15 cellular contexts compared by ENCODE assay signal in the genomic region with DNA sequence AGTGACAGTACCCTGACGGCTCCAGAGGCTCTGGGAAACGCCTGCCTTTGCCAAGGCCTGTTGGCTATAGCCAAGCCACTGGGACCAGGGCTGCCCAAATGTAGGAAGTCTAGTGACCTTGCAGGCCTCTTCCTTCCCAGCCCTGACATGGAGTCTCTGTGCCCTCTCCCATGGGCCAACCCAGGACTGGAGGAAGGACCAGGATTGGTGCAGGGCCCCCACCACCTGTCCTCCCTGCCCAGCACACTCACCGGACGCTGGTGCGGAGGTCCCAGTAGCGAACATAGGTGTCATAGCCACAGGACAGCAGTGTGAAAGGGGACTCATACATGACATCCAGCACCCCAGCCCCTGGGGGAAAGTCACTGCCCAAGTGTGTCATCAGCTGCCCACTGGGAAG. TPM values are rescaled to one million over a fixed set of nuclear protein-coding genes. Genes with fewer than 3 reads are reported as not detected.
DNase-seq lines count a peak whose midpoint lies in the region; ATAC-seq, FAIRE-seq and TF ChIP-seq lines count a peak whose summit lies in the region.
"Had no signal": no experiment of that assay in that cellular context is flagged by ENCODE, and none has a peak within 500 bp of the region (broad histone marks: within the 10 kb centered on the region; RNA-seq: fewer than 3 reads in every experiment).

No MANE protein-coding gene starts in this region.

- H3K27ac Mint-ChIP-seq in dendritic cell treated with granulocyte-macrophage colony-stimulating factor and Interleukin-4, amounts not matched to agents 40 ng/mL and 50 ng/mL, for 4 days, result peak overlapping the region; percentile 16
- H3K27ac Mint-ChIP-seq in stimulated activated memory B cell treated with anti-CD40 and anti-IgM and Interleukin-4, amounts not matched to agents 10 μg/mL and 1 μg/mL and 100 μg/mL, for 72 hours, result peak overlapping the region; percentile 28

- peaks cover 8 to 42% of the 10 kb centered on the region in 2 experiments for H3K36me3 ChIP-seq in SK-N-SH (replicated peaks in 1 of 2; ENCODE audit: control insufficient read depth in 1 of 2, insufficient read depth in 2 of 2, low read length in 1 of 2)
- peaks cover 18% of the 10 kb centered on the region for H3K36me3 ChIP-seq in cardiac muscle cell
- H3K36me3 ChIP-seq in right atrium auricular region, result peaks cover 50% of the 10 kb centered on the region

- CTCF ChIA-PET in SK-N-SH (lab: Yijun Ruan, JAX), result interaction anchor here (0.9 to 19.2 kb wide), 4 partner anchors 9 to 398 kb away, joined by 3 to 297 read pairs (median 32); a partner anchor contains a TSS

- peaks cover under 1% of the 10 kb centered on the region for H3K4me1 Mint-ChIP-seq in dendritic cell treated with granulocyte-macrophage colony-stimulating factor and Interleukin-4, amounts not matched to agents 40 ng/mL and 50 ng/mL, for 4 days (ENCODE audit: low read depth)
- H3K4me1 Mint-ChIP-seq in stimulated activated memory B cell treated with anti-CD40 and anti-IgM and Interleukin-4, amounts not matched to agents 10 μg/mL and 1 μg/mL and 100 μg/mL, for 72 hours, result peaks cover 10% of the 10 kb centered on the region

- no peak for DNase-seq in SK-N-SH
- no peak for DNase-seq in cardiac muscle cell (ENCODE audit: low read depth in 1 of 2, low spot score in 1 of 2)
- DNase-seq in right atrium auricular region (ENCODE audit: low spot score), result no peak
- no peak for DNase-seq in NCI-H2107 treated with DMSO at 0.1 percent for 48 hours (lab: John Stamatoyannopoulos, UW; ENCODE audit: unreplicated experiment)
- no peak for DNase-seq in RCC 7860 (ENCODE audit: low spot score)
- DNase-seq: KG1, NCI-H1092, NCI-H1694, NCI-H446 treated with DMSO at 0.1 percent for 48 hours, NCI-H774 had no signal

- intact Hi-C loops in dendritic cell treated with granulocyte-macrophage colony-stimulating factor and Interleukin-4, amounts not matched to agents 40 ng/mL and 50 ng/mL, for 4 days (cut with micrococcal nuclease), result no loop called here

- TF ChIP-seq EP300 in SK-N-SH (IDR thresholded peaks at IDR 0.05; ENCODE audit: borderline replicate concordance in 1 of 2, low read depth in 1 of 2, low read length in 1 of 2), result no peak

- no peaks in the 10 kb centered on the region for H4K20me1 ChIP-seq in SK-N-SH (ENCODE audit: insufficient read depth)

- no peak overlapping the region for H3K4me2 ChIP-seq in SK-N-SH

- no peaks in the 10 kb centered on the region for H3K79me2 ChIP-seq in SK-N-SH (ENCODE audit: insufficient read depth)

- H3K4me3 ChIP-seq in SK-N-SH (ENCODE audit: low read depth in 2 of 2, low read length in 1 of 2), result no peak overlapping the region
- no peak overlapping the region for H3K4me3 ChIP-seq in cardiac muscle cell
- no peak overlapping the region for H3K4me3 ChIP-seq in right atrium auricular region

- no peaks in the 10 kb centered on the region for H3K9me3 Mint-ChIP-seq in dendritic cell treated with granulocyte-macrophage colony-stimulating factor and Interleukin-4, amounts not matched to agents 40 ng/mL and 50 ng/mL, for 4 days
- H3K9me3 Mint-ChIP-seq in stimulated activated memory B cell treated with anti-CD40 and anti-IgM and Interleukin-4, amounts not matched to agents 10 μg/mL and 1 μg/mL and 100 μg/mL, for 72 hours, result no peaks in the 10 kb centered on the region

- H3K4me1 ChIP-seq in SK-N-SH (ENCODE audit: control insufficient read depth in 1 of 2, insufficient read depth in 2 of 2, low read depth in 1 of 2, low read length in 1 of 2) (peaks cover 8 to 35% of the 10 kb centered on the region in 2 experiments; a peak in 2 of 4 replicates), cardiac muscle cell (ENCODE audit: low read depth) (peaks cover 7% of the 10 kb centered on the region), right atrium auricular region (peaks cover 0 to 8% of the 10 kb centered on the region in 2 donors)

- H2AFZ ChIP-seq in SK-N-SH (ENCODE audit: low read depth), result no peak overlapping the region

- no peak for TF ChIP-seq RAD21 in SK-N-SH (IDR thresholded peaks at IDR 0.05; ENCODE audit: low read length)

- POLR2A ChIA-PET in SK-N-SH (lab: Yijun Ruan, JAX), result no interaction called here

- TF ChIP-seq CTCF in SK-N-SH (IDR thresholded peaks at IDR 0.05) (no peak), cardiac muscle cell (IDR thresholded peaks at IDR 0.05; ENCODE audit: low read depth, low read length) (no peak), right atrium auricular region (IDR thresholded peaks at IDR 0.05) (no peak)

- H3K9me3 ChIP-seq in SK-N-SH (no peaks in the 10 kb centered on the region), cardiac muscle cell (ENCODE audit: low read depth) (no peaks in the 10 kb centered on the region), right atrium auricular region (no peaks in the 10 kb centered on the region)

- H3F3A ChIP-seq in SK-N-SH (replicated peaks; ENCODE audit: insufficient read depth), result no peaks in the 10 kb centered on the region

- no peak overlapping the region for H3K9ac ChIP-seq in SK-N-SH

- no peaks in the 10 kb centered on the region for H3K27me3 Mint-ChIP-seq in dendritic cell treated with granulocyte-macrophage colony-stimulating factor and Interleukin-4, amounts not matched to agents 40 ng/mL and 50 ng/mL, for 4 days
- no peaks in the 10 kb centered on the region for H3K27me3 Mint-ChIP-seq in stimulated activated memory B cell treated with anti-CD40 and anti-IgM and Interleukin-4, amounts not matched to agents 10 μg/mL and 1 μg/mL and 100 μg/mL, for 72 hours

- no peak overlapping the region for H3K4me3 Mint-ChIP-seq in dendritic cell treated with granulocyte-macrophage colony-stimulating factor and Interleukin-4, amounts not matched to agents 40 ng/mL and 50 ng/mL, for 4 days
- H3K4me3 Mint-ChIP-seq in stimulated activated memory B cell treated with anti-CD40 and anti-IgM and Interleukin-4, amounts not matched to agents 10 μg/mL and 1 μg/mL and 100 μg/mL, for 72 hours, result no peak overlapping the region

- 100% methylated on average over 3 of the region's 6 CpGs for WGBS in SK-N-SH (ENCODE audit: low lambda C conversion rate)

- H3K36me3 Mint-ChIP-seq in dendritic cell treated with granulocyte-macrophage colony-stimulating factor and Interleukin-4, amounts not matched to agents 40 ng/mL and 50 ng/mL, for 4 days (ENCODE audit: low read depth), result peaks cover 84% of the 10 kb centered on the region
- H3K36me3 Mint-ChIP-seq in stimulated activated memory B cell treated with anti-CD40 and anti-IgM and Interleukin-4, amounts not matched to agents 10 μg/mL and 1 μg/mL and 100 μg/mL, for 72 hours, result peaks cover 43% of the 10 kb centered on the region

- H3K27me3 ChIP-seq in SK-N-SH (ENCODE audit: insufficient read depth), result no peaks in the 10 kb centered on the region
- no peaks in the 10 kb centered on the region for H3K27me3 ChIP-seq in cardiac muscle cell
- no peaks in the 10 kb centered on the region for H3K27me3 ChIP-seq in right atrium auricular region

- H3K27ac ChIP-seq in SK-N-SH (ENCODE audit: low read depth in 2 of 2, low read length in 1 of 2) (no peak overlapping the region; a peak in 1 of 4 replicates), cardiac muscle cell (peak overlapping the region; percentile 75), right atrium auricular region (no peak overlapping the region)
- H3K27ac ChIP-seq: 22Rv1 had no signal

- ATAC-seq in SK-N-SH treated with all-trans-retinoic acid at 6 μM for 48 hours, result peak; percentile 9; the same call in 2 of the 3 replicates
- ATAC-seq in stimulated activated memory B cell treated with anti-CD40 and anti-IgM and Interleukin-4, amounts not matched to agents 10 μg/mL and 1 μg/mL and 100 μg/mL, for 72 hours, result no peak

- FAIRE-seq in RCC 7860 (lab: Jason Lieb, UNC), result no peak
- FAIRE-seq: H1 had no signal

- no peaks in the 10 kb centered on the region for H3K9me2 ChIP-seq in SK-N-SH

TF ChIP-seq in SK-N-SH treated with all-trans-retinoic acid at 6 μM for 48 hours, 23 proteins besides CTCF, POLR2A, EP300 and RAD21:
- TF ChIP-seq ESRRG (CRISPR knock-in tag; IDR thresholded peaks at IDR 0.05) (no peak), CSDC2 (CRISPR knock-in tag; IDR thresholded peaks at IDR 0.05) (no peak)

TF ChIP-seq in SK-N-SH, 30 proteins besides CTCF, POLR2A, EP300 and RAD21:
- TF ChIP-seq CHD2 (IDR thresholded peaks at IDR 0.05; ENCODE audit: low read length, partially characterized antibody), result no peak
- TF ChIP-seq, protein P1, sequence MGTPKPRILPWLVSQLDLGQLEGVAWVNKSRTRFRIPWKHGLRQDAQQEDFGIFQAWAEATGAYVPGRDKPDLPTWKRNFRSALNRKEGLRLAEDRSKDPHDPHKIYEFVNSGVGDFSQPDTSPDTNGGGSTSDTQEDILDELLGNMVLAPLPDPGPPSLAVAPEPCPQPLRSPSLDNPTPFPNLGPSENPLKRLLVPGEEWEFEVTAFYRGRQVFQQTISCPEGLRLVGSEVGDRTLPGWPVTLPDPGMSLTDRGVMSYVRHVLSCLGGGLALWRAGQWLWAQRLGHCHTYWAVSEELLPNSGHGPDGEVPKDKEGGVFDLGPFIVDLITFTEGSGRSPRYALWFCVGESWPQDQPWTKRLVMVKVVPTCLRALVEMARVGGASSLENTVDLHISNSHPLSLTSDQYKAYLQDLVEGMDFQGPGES (IDR thresholded peaks at IDR 0.05; ENCODE audit: low read depth, low read length), result no peak

RNA-seq across cellular contexts. Expression of a gene that starts 24.0 kb away (rescaled TPM):
- polyA plus RNA-seq in SK-N-SH (2012; rRNA removed) (106 and 121 TPM in 2 replicates), cardiac muscle cell (146 and 161 TPM in 2 replicates)
- 136 and 144 TPM in 2 replicates for polyA plus RNA-seq in SK-N-SH (2012; cell fraction: cytosol; rRNA removed)
- polyA plus RNA-seq in SK-N-SH (2012; cell fraction: nucleus; rRNA removed), result 54.1 and 57.0 TPM in 2 replicates
- total RNA-seq in cardiac muscle cell (120 and 257 TPM in 2 replicates), right atrium auricular region (10 to 100 TPM; 32.0 to 40.3 TPM)

RNA-seq across cellular contexts. Expression of a gene that starts 24.0 kb away (rescaled TPM):
- 22.0 and 27.3 TPM in 2 replicates for polyA plus RNA-seq in SK-N-SH (2012; rRNA removed)
- 9.4 and 14.9 TPM in 2 replicates for polyA plus RNA-seq in SK-N-SH (2012; cell fraction: cytosol; rRNA removed)
- polyA plus RNA-seq in SK-N-SH (2012; cell fraction: nucleus; rRNA removed), result 88.4 and 98.1 TPM in 2 replicates
- total RNA-seq in cardiac muscle cell, result 27.6 and 28.0 TPM in 2 replicates
- polyA plus RNA-seq in cardiac muscle cell, result 41.7 and 43.0 TPM in 2 replicates
- total RNA-seq in right atrium auricular region, result 10 to 100 TPM; 13.0 to 25.5 TPM
